ENCODE assay signal across 9 cellular contexts in the genomic region with DNA sequence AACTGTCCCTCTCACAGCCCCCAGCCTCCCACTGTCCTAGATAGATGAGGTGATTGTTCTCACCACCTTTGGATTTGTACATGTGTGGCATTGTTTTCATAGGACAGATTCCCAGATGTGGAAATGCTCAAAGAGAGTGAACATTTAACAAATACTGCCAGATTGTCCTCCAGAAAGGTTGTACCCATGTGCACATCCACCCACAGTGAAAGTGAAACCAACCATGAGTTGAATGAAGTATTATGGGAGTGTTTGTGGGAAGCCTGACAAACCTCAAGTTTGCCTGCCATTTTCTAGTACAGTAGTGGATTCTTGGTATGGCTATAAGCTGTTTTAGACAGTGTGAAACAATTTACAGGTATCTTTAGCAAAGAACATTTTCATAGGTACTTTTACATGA. TPM values are rescaled to one million over a fixed set of nuclear protein-coding genes. Genes with fewer than 3 reads are reported as not detected.
DNase-seq lines count a peak whose midpoint lies in the region; ATAC-seq and TF ChIP-seq lines count a peak whose summit lies in the region.
"Had no signal": no experiment of that assay in that cellular context is flagged by ENCODE, and none has a peak within 500 bp of the region (broad histone marks: within the 10 kb centered on the region; RNA-seq: fewer than 3 reads in every experiment).

No MANE protein-coding gene starts in this region.

- H3K27ac ChIP-seq in fibroblast of lung (ENCODE audit: insufficient read depth, low read length) (no peak overlapping the region), PC-3 (ENCODE audit: low read length) (no peak overlapping the region), PC-9 (no peak overlapping the region)

- H3K4me2 ChIP-seq in fibroblast of lung (ENCODE audit: extremely low read depth, insufficient read depth, low read length) (peak overlapping the region; percentile 52), PC-3 (ENCODE audit: low read length) (no peak overlapping the region), PC-9 (no peak overlapping the region)

- H3K9me3 ChIP-seq in fibroblast of lung (ENCODE audit: control insufficient read depth, insufficient read depth, low read depth, low read length) (no peaks in the 10 kb centered on the region), PC-3 (ENCODE audit: low read length) (no peaks in the 10 kb centered on the region), PC-9 (ENCODE audit: insufficient read depth, low read depth) (no peaks in the 10 kb centered on the region)

- H3F3A ChIP-seq in PC-3 (ENCODE audit: low read length, unreplicated experiment) (no peaks in the 10 kb centered on the region), PC-9 (ENCODE audit: insufficient read depth, low read depth) (no peaks in the 10 kb centered on the region)

- POLR2A ChIA-PET in PC-3 (lab: Charles Lee; ENCODE audit: unreplicated experiment) = no interaction called here
- POLR2A ChIA-PET in PC-9 (lab: Charles Lee; ENCODE audit: unreplicated experiment) = no interaction called here

- intact Hi-C loops in PC-3 (cut with micrococcal nuclease) = no loop called here
- intact Hi-C loops in PC-9 (cut with micrococcal nuclease; ENCODE audit: unreplicated experiment) = no loop called here

- peak; percentile 45 for ATAC-seq in GM19468 (IDR thresholded peaks at IDR 0.05; ENCODE audit: extremely low read depth, unreplicated experiment)
- no peak for ATAC-seq in PC-3
- ATAC-seq in GM18505 (IDR thresholded peaks at IDR 0.05; ENCODE audit: unreplicated experiment) = no peak
- no peak for ATAC-seq in HG02642 (IDR thresholded peaks at IDR 0.05; ENCODE audit: poor library complexity, unreplicated experiment)

- DNase-seq in A172 (ENCODE audit: low spot score) = peak; percentile 42
- peak; percentile 22 for DNase-seq in NCI-H774 (lab: John Stamatoyannopoulos, UW)
- DNase-seq in fibroblast of lung (ENCODE audit: low read depth in 2 of 2) = peak; percentile 15 to 27
- no peak for DNase-seq in PC-3
- no peak for DNase-seq in PC-9
- DNase-seq: activated gamma-delta T cell treated with Interleukin-2 at 50 U/mL for 16 hours had no signal

- H2AFZ ChIP-seq in fibroblast of lung (ENCODE audit: low read length) = no peak overlapping the region
- no peak overlapping the region for H2AFZ ChIP-seq in PC-3 (ENCODE audit: low read length)
- no peak overlapping the region for H2AFZ ChIP-seq in PC-9

- CTCF ChIA-PET in PC-3 (lab: Charles Lee) = no interaction called here
- CTCF ChIA-PET in PC-9 (lab: Charles Lee) = no interaction called here

- BruUV-seq in PC-3 (replicated peaks; lab: Mats Ljungman, UMichigan) (no TSS peak), PC-9 (replicated peaks; lab: Mats Ljungman, UMichigan) (no TSS peak)

- H3K4me3 ChIP-seq in fibroblast of lung (replicated peaks in 1 of 4; ENCODE audit: control extremely low read depth in 1 of 4, insufficient read depth in 1 of 4, low read depth in 3 of 4, low read length in 4 of 4) (no peak overlapping the region), PC-3 (ENCODE audit: low read length) (no peak overlapping the region), PC-9 (no peak overlapping the region)

- H3K27me3 ChIP-seq in fibroblast of lung (ENCODE audit: control insufficient read depth, insufficient read depth, low read length) (no peaks in the 10 kb centered on the region), PC-3 (ENCODE audit: low read length) (no peaks in the 10 kb centered on the region), PC-9 (ENCODE audit: insufficient read depth, low read depth) (no peaks in the 10 kb centered on the region)

- H3K9ac ChIP-seq in fibroblast of lung (ENCODE audit: insufficient read depth, low read length) (no peak overlapping the region), PC-3 (ENCODE audit: low read length) (no peak overlapping the region)

- TF ChIP-seq POLR2A in GM18505 (IDR thresholded peaks at IDR 0.05; ENCODE audit: borderline replicate concordance, extremely low read depth, insufficient read depth, insufficient read length) = no peak

- H3K4me1 ChIP-seq in fibroblast of lung (ENCODE audit: control insufficient read depth, extremely low read depth, insufficient read depth, low read length) (no peaks in the 10 kb centered on the region), PC-3 (ENCODE audit: insufficient read depth, low read length) (no peaks in the 10 kb centered on the region), PC-9 (replicated peaks; ENCODE audit: insufficient read depth) (no peaks in the 10 kb centered on the region)

- H4K20me1 ChIP-seq in fibroblast of lung (ENCODE audit: control insufficient read depth, extremely low read depth, insufficient read depth, low read length) (no peaks in the 10 kb centered on the region), PC-3 (ENCODE audit: low read length) (no peaks in the 10 kb centered on the region), PC-9 (ENCODE audit: insufficient read depth) (no peaks in the 10 kb centered on the region)

- no peak for TF ChIP-seq CTCF in fibroblast of lung (conservative IDR thresholded peaks at IDR 0.05 in 1 of 2, IDR thresholded peaks at IDR 0.05 in 1 of 2; ENCODE audit: low read depth in 1 of 2, low read length in 2 of 2)
- TF ChIP-seq CTCF in PC-3 (conservative IDR thresholded peaks at IDR 0.05; ENCODE audit: low read depth, low read length) = no peak
- no peak for TF ChIP-seq CTCF in PC-9 (conservative IDR thresholded peaks at IDR 0.05)

- H3K36me3 ChIP-seq in fibroblast of lung (ENCODE audit: control insufficient read depth, insufficient read depth, low read length) = no peaks in the 10 kb centered on the region
- H3K36me3 ChIP-seq in PC-3 (ENCODE audit: low read depth, low read length) = no peaks in the 10 kb centered on the region
- H3K36me3 ChIP-seq in PC-9 (ENCODE audit: low read depth) = no peaks in the 10 kb centered on the region

- H3K79me2 ChIP-seq in fibroblast of lung (ENCODE audit: control insufficient read depth, insufficient read depth, low read length) = no peaks in the 10 kb centered on the region
- H3K79me2 ChIP-seq in PC-3 (ENCODE audit: low read length) = no peaks in the 10 kb centered on the region
- no peaks in the 10 kb centered on the region for H3K79me2 ChIP-seq in PC-9 (ENCODE audit: low read depth)

- H3K9me2 ChIP-seq in PC-3 (replicated peaks; ENCODE audit: low read length) (no peaks in the 10 kb centered on the region), PC-9 (ENCODE audit: insufficient read depth) (no peaks in the 10 kb centered on the region)

RNA-seq across cellular contexts. Expression of a gene that starts 42.7 kb away (rescaled TPM):
- 7.9 and 10.7 TPM in 2 replicates for total RNA-seq in A172 (2014; rRNA removed; shearing (Covaris generic))
- total RNA-seq in fibroblast of lung (2.3 and 3.6 TPM in 2 replicates), PC-3 (2014; rRNA removed) (5.6 and 6.9 TPM in 2 replicates), PC-9 (2021) (1.8 and 2.7 TPM in 2 replicates)
- polyA plus RNA-seq in fibroblast of lung = 0.39 and 0.63 TPM in 2 replicates
- polyA plus RNA-seq in fibroblast of lung (2012) = 0.73 and 0.98 TPM in 2 replicates
- polyA minus RNA-seq in fibroblast of lung (ENCODE audit: low replicate concordance) = 4.5 TPM in 1 of 2 replicates, not detected in the other

Comparison
In these comparisons a context has a peak if more than half of its experiments do, and no peak if none do; other contexts are left out.
1. DNase-seq: peak in A172 (single experiment), NCI-H774 (single experiment) and fibroblast of lung (2 of 2); none in PC-3 (single experiment) and PC-9 (0 of 2).